Comparison of ENCODE assay signal across 8 cellular contexts in genomic region chr17:62703269-62703775, GRCh38.
A peak's percentile ranks its signal among the peaks of the same experiment; 100 is the strongest.
DNase-seq lines count a peak whose midpoint lies in the region; ATAC-seq and TF ChIP-seq lines count a peak whose summit lies in the region.

No MANE protein-coding gene starts in this region.

- ATAC-seq in GM21576 (IDR thresholded peaks at IDR 0.05; ENCODE audit: unreplicated experiment) (peak; percentile 5), HG02571 (IDR thresholded peaks at IDR 0.05; ENCODE audit: unreplicated experiment) (no peak)

- 17 to 42% methylated on average over 16 of the region's 16 CpGs for WGBS in sigmoid colon, 2 donors

- peaks cover 9% of the 10 kb centered on the region for H3K9me3 ChIP-seq in AG04450 (ENCODE audit: control insufficient read depth, insufficient read depth, low read length)
- no peaks in the 10 kb centered on the region for H3K9me3 ChIP-seq in SK-N-MC (ENCODE audit: low read depth, low read length)
- H3K9me3 ChIP-seq in sigmoid colon, result peaks cover 0 to under 1% (median 0%) of the 10 kb centered on the region in 4 donors

- H3K27ac ChIP-seq in AG04450 (ENCODE audit: low read depth, low read length), result no peak overlapping the region
- H3K27ac ChIP-seq in SK-N-MC, result no peak overlapping the region
- H3K27ac ChIP-seq in sigmoid colon, result peak overlapping the region in 3 of 4 donors; percentile 69 to 72 (median 71)

- H3K4me3 ChIP-seq in AG04450 (ENCODE audit: low read depth, low read length) (peak overlapping the region; percentile 41), SK-N-MC (peak overlapping the region; percentile 85), fibroblast of pulmonary artery (replicated peaks; ENCODE audit: low read depth, low read length) (peak overlapping the region; percentile 58), sigmoid colon (peak overlapping the region in 3 of 4 donors; percentile 55 to 74 (median 66))

- intact Hi-C loops in sigmoid colon (cut with DNase I), result loop anchor here (1.0 kb wide), 2 partner anchors 265 to 703 kb away; no protein-coding TSS in a partner anchor

- TF ChIP-seq POLR2A in sigmoid colon (IDR thresholded peaks at IDR 0.05), result no peak

- no peak for DNase-seq in AG04450 (ENCODE audit: low read depth, low spot score)
- DNase-seq in SK-N-MC (ENCODE audit: low read depth, low spot score), result no peak
- no peak for DNase-seq in fibroblast of pulmonary artery (ENCODE audit: low read depth)
- peak; percentile 73 for DNase-seq in sigmoid colon
- DNase-seq in NCI-H2171 (lab: John Stamatoyannopoulos, UW), result no peak
- DNase-seq in NCI-H1436 (lab: John Stamatoyannopoulos, UW), result no peak

- H3K36me3 ChIP-seq in SK-N-MC (ENCODE audit: insufficient read depth, low read length) (no peaks in the 10 kb centered on the region), sigmoid colon (no peaks in the 10 kb centered on the region)

- no peak for TF ChIP-seq EP300 in sigmoid colon (IDR thresholded peaks at IDR 0.05)

- H3K9ac ChIP-seq in SK-N-MC (ENCODE audit: insufficient read length), result no peak overlapping the region

- H3K27me3 ChIP-seq in AG04450 (ENCODE audit: control insufficient read depth, insufficient read depth, low read length) (no peaks in the 10 kb centered on the region), sigmoid colon (peaks cover 0 to 9% (median 0%) of the 10 kb centered on the region in 3 donors)

- H3K4me1 ChIP-seq in sigmoid colon, result peaks cover 0 to 18% (median 14%) of the 10 kb centered on the region in 4 donors

- POLR2A ChIA-PET in AG04450 (lab: Yijun Ruan, JAX), result no interaction called here

- TF ChIP-seq CTCF in AG04450 (IDR thresholded peaks at IDR 0.05; ENCODE audit: low read depth, low read length) (no peak), fibroblast of pulmonary artery (IDR thresholded peaks at IDR 0.05; ENCODE audit: low read length, missing control alignments) (no peak), sigmoid colon (IDR thresholded peaks at IDR 0.05) (no peak)

- CTCF ChIA-PET in AG04450 (lab: Charles Lee), result no interaction called here

Comparison
In these comparisons a context has a peak if more than half of its experiments do, and no peak if none do; other contexts are left out.
1. H3K27ac ChIP-seq: peak in sigmoid colon (3 of 4); none in AG04450 (single experiment) and SK-N-MC (single experiment).
2. Peak in every context shown above with its lines, with median percentiles within 50 percentile points of each other: H3K4me3 ChIP-seq.